ENCODE assay signal across 8 cellular contexts in the genomic region with DNA sequence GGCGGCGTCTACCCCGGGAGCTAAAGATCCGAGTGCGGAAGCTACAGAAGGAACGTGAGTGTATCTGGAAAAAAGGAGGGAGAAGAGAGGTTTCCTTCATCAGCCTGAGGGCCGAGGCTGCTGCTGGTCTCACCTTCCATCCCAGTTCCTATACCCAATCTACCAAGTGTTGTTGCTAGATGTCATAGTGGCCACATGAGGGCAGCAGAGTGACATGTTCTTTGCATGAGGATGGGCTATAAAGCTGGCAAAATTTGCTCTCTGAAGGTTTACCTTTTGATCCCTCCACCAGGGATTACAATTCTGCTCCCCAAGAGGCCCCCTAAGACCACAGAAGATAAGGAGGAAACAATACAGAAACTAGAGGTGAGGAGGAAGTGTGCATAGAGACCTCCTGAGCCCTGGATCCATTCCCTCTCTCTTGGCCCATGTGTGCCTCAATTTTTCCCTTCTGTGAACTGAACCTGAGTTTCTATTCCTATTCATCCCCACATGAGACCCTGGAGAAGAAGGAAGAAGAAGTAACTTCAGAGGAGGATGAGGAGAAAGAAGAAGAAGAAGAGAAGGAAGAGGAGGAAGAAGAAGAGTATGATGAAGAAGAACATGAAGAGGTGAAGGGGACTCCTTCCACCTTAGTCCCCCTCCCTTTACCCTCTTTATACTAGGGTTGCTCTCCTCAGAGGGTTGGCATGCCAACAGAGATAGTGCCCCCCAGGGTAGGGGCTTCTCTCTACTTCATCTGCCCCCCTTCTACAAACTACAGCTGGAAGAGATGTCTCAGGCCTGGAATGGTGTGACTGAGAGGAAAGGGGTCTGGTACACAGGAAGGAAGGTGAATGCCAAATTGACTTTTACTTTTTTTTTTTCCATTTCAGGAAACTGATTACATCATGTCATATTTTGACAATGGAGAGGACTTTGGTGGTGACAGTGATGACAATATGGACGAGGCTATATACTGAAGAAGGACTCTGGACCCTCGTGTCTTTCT. TPM values are rescaled to one million over a fixed set of nuclear protein-coding genes. Genes with fewer than 3 reads are reported as not detected.
A peak's percentile ranks its signal among the peaks of the same experiment; 100 is the strongest.
DNase-seq lines count a peak whose midpoint lies in the region; ATAC-seq and TF ChIP-seq lines count a peak whose summit lies in the region.

No MANE protein-coding gene starts in this region.

- peak overlapping the region; percentile 67 for H3K4me3 Mint-ChIP-seq in glutamatergic neuron (ENCODE audit: unreplicated experiment)

- TF ChIP-seq CTCF in GM12873 (IDR thresholded peaks at IDR 0.05; ENCODE audit: insufficient read depth, low read depth, low read length, missing control alignments), result peak; percentile 87
- peak; percentile 83 for TF ChIP-seq CTCF in glutamatergic neuron (IDR thresholded peaks at IDR 0.05; ENCODE audit: partially characterized antibody, unreplicated experiment)

- no peak overlapping the region for H3K4me3 ChIP-seq in aorta (ENCODE audit: low read length in 2 of 2)

- H3K27ac ChIP-seq in aorta (ENCODE audit: low read depth in 1 of 2, low read length in 2 of 2), result peak overlapping the region; percentile 88 to 96

- no peaks in the 10 kb centered on the region for H3K27me3 ChIP-seq in aorta (ENCODE audit: control insufficient read depth in 1 of 2, insufficient read depth in 2 of 2, low read length in 1 of 2)

- no peaks in the 10 kb centered on the region for H3K36me3 Mint-ChIP-seq in glutamatergic neuron (ENCODE audit: unreplicated experiment)

- peaks cover 9% of the 10 kb centered on the region for H3K4me1 Mint-ChIP-seq in glutamatergic neuron (ENCODE audit: low read depth, unreplicated experiment)

- ATAC-seq in aorta (ENCODE audit: low FRiP score) (peak; percentile 71), GM21360 (IDR thresholded peaks at IDR 0.05; ENCODE audit: unreplicated experiment) (no peak)

- H3K36me3 ChIP-seq in aorta (ENCODE audit: control insufficient read depth in 1 of 2, insufficient read depth in 2 of 2, low read length in 1 of 2), result peaks cover 0 to 2% of the 10 kb centered on the region in 2 donors

- no peaks in the 10 kb centered on the region for H3K9me3 ChIP-seq in aorta (ENCODE audit: control insufficient read depth, low read length)

- H3K27me3 Mint-ChIP-seq in glutamatergic neuron (ENCODE audit: unreplicated experiment), result no peaks in the 10 kb centered on the region

- H3K27ac Mint-ChIP-seq in glutamatergic neuron (ENCODE audit: unreplicated experiment), result peak overlapping the region; percentile 89

- no peaks in the 10 kb centered on the region for H3K9me3 Mint-ChIP-seq in glutamatergic neuron (ENCODE audit: unreplicated experiment)

- 15% methylated on average over 9 of the region's 9 CpGs for WGBS in aorta, 2 donors

- in situ Hi-C loops in SK-MEL-5 (cut with HindIII; ENCODE audit: low pct_unique_long_range_greater_than_20kb, low sequenced_read_pairs), result no loop called here

- DNase-seq in NAMALWA (ENCODE audit: low spot score), result peak; percentile 93
- peak; percentile 93 for DNase-seq in SK-MEL-5 (ENCODE audit: low read depth, low spot score)
- peak; percentile 67 for DNase-seq in activated naive CD4-positive, alpha-beta T cell treated with anti-CD3 and anti-CD28 coated beads, Interleukin-2, amount 50 U/mL, for 16 hours
- peak; percentile 59 for DNase-seq in glutamatergic neuron
- peak; percentile 70 for DNase-seq in occipital lobe (lab: John Stamatoyannopoulos, UW)
- DNase-seq in aorta, result peak; percentile 82

- H3K4me1 ChIP-seq in aorta (ENCODE audit: control insufficient read depth in 1 of 2, insufficient read depth in 2 of 2, low read length in 2 of 2), result peaks cover 6 to 14% of the 10 kb centered on the region in 2 donors

- intact Hi-C loops in aorta (cut with DNase I), result loop anchor here (1.0 to 2.0 kb wide), 2 partner anchors 29 to 30 kb away; no protein-coding TSS in a partner anchor

RNA-seq across cellular contexts. Expression of a gene that starts 13.3 kb away (rescaled TPM):
- 25.8 and 26.0 TPM in 2 replicates for total RNA-seq in SK-MEL-5 (2014; rRNA removed; shearing (Covaris generic))
- polyA plus RNA-seq in SK-MEL-5 (2015; cell fraction: cytosol; rRNA removed), result 26.6 and 34.6 TPM in 2 replicates
- 38.5 and 43.6 TPM in 2 replicates for polyA plus RNA-seq in SK-MEL-5 (2015; cell fraction: nucleus; rRNA removed)
- total RNA-seq in glutamatergic neuron (ENCODE audit: unreplicated experiment) (13.2 TPM), occipital lobe (16.2 TPM), aorta (10 to 100 TPM; 23.8 to 26.4 TPM)
- 10 to 100 TPM; 73.4 to 89.0 TPM for polyA plus RNA-seq in aorta

RNA-seq across cellular contexts. Expression of a gene that starts 13.4 kb away (rescaled TPM):
- total RNA-seq in SK-MEL-5 (2014; rRNA removed; shearing (Covaris generic)), result 1.1 and 1.2 TPM in 2 replicates
- polyA plus RNA-seq in SK-MEL-5 (2015; cell fraction: cytosol; rRNA removed), result 2.2 and 4.1 TPM in 2 replicates
- polyA plus RNA-seq in SK-MEL-5 (2015; cell fraction: nucleus; rRNA removed), result 9.3 and 13.0 TPM in 2 replicates
- total RNA-seq in glutamatergic neuron (ENCODE audit: unreplicated experiment), result 0.59 TPM
- total RNA-seq in occipital lobe, result 2.2 TPM
- total RNA-seq in aorta, result 1 to 10 TPM; 1.4 to 2.2 TPM
- 1 to 10 TPM in 1 of 2 donors, under 1 TPM in 1; 0.63 to 1.9 TPM for polyA plus RNA-seq in aorta

RNA-seq across cellular contexts. Expression of a gene that starts 18.6 kb away (rescaled TPM):
- total RNA-seq in SK-MEL-5 (2014; rRNA removed; shearing (Covaris generic)), result 10.6 and 11.2 TPM in 2 replicates
- polyA plus RNA-seq in SK-MEL-5 (2015; cell fraction: cytosol; rRNA removed), result 62.8 and 80.2 TPM in 2 replicates
- polyA plus RNA-seq in SK-MEL-5 (2015; cell fraction: nucleus; rRNA removed), result 109 and 152 TPM in 2 replicates
- total RNA-seq in glutamatergic neuron (ENCODE audit: unreplicated experiment) (126 TPM), occipital lobe (317 TPM), aorta (100 to 1,000 TPM; 354 to 536 TPM)
- 100 to 1,000 TPM in 1 of 2 donors, 10 to 100 TPM in 1; 83.1 to 169 TPM for polyA plus RNA-seq in aorta

RNA-seq across cellular contexts. Expression of a gene that starts 20.0 kb away (rescaled TPM):
- 45.1 and 49.7 TPM in 2 replicates for total RNA-seq in SK-MEL-5 (2014; rRNA removed; shearing (Covaris generic))
- polyA plus RNA-seq in SK-MEL-5 (2015; cell fraction: cytosol; rRNA removed), result 92.9 and 93.2 TPM in 2 replicates
- 20.2 and 22.5 TPM in 2 replicates for polyA plus RNA-seq in SK-MEL-5 (2015; cell fraction: nucleus; rRNA removed)
- 20.3 TPM for total RNA-seq in glutamatergic neuron (ENCODE audit: unreplicated experiment)
- total RNA-seq in occipital lobe, result 22.1 TPM
- 10 to 100 TPM; 53.2 to 60.0 TPM for total RNA-seq in aorta
- polyA plus RNA-seq in aorta, result 10 to 100 TPM; 18.0 to 29.3 TPM

RNA-seq across cellular contexts. Expression of a gene that starts 43.8 kb away (rescaled TPM):
- total RNA-seq in SK-MEL-5 (2014; rRNA removed; shearing (Covaris generic)), result not detected in 2 replicates
- polyA plus RNA-seq in SK-MEL-5 (2015; cell fraction: cytosol; rRNA removed), result not detected in 2 replicates
- not detected in 2 replicates for polyA plus RNA-seq in SK-MEL-5 (2015; cell fraction: nucleus; rRNA removed)
- total RNA-seq in glutamatergic neuron (ENCODE audit: unreplicated experiment), result not detected
- not detected for total RNA-seq in occipital lobe
- total RNA-seq in aorta, result not detected
- polyA plus RNA-seq in aorta, result not detected

Comparison
In these comparisons a context has a peak if more than half of its experiments do, and no peak if none do; other contexts are left out.
1. RNA of a gene that starts 18.6 kb away (total RNA-seq): 354 to 536 TPM in aorta, 317 TPM in occipital lobe (single experiment) and 126 TPM in glutamatergic neuron (single experiment); 10.6 to 11.2 TPM in SK-MEL-5; every median in the first group is over 10 times any median in the second.
2. Peak in every context shown above with its lines, with median percentiles within 50 percentile points of each other: DNase-seq.